In genomic region chr1:27566462-27567182, GRCh38 we compare ENCODE assay signal across 1 cellular context.
TF ChIP-seq lines count a peak whose summit lies in the region.

No MANE protein-coding gene starts in this region.

TF ChIP-seq in A549, 52 proteins besides CTCF, POLR2A, EP300 and RAD21 (continued from another document):
- no peak for TF ChIP-seq ELK1 (IDR thresholded peaks at IDR 0.05; ENCODE audit: low read depth, low read length)
- TF ChIP-seq ATOH8 (CRISPR knock-in tag; IDR thresholded peaks at IDR 0.05; ENCODE audit: low read depth) = no peak
- TF ChIP-seq ZC3H11A (IDR thresholded peaks at IDR 0.05) = no peak
- no peak for TF ChIP-seq PBX3 (IDR thresholded peaks at IDR 0.05)
- TF ChIP-seq FOSL2 (IDR thresholded peaks at IDR 0.05) = no peak
- TF ChIP-seq FOSL2 (CRISPR knock-in tag; IDR thresholded peaks at IDR 0.05) = no peak
- TF ChIP-seq CBX8 (IDR thresholded peaks at IDR 0.05) = no peak
- TF ChIP-seq JUNB (IDR thresholded peaks at IDR 0.05) = no peak
- no peak for TF ChIP-seq NPAS2 (CRISPR knock-in tag; IDR thresholded peaks at IDR 0.05; ENCODE audit: borderline replicate concordance)
- TF ChIP-seq EHMT2 (IDR thresholded peaks at IDR 0.05; ENCODE audit: low read depth) = no peak
- TF ChIP-seq HOXB13 (CRISPR knock-in tag; IDR thresholded peaks at IDR 0.05; ENCODE audit: low read depth) = no peak
- no peak for TF ChIP-seq SREBF2 (IDR thresholded peaks at IDR 0.05)
- no peak for TF ChIP-seq NR3C1 (IDR thresholded peaks at IDR 0.05)
